20 cellular contexts compared by ENCODE assay signal in genomic region chr9:136964833-136965422, GRCh38. TPM values are rescaled to one million over a fixed set of nuclear protein-coding genes. Genes with fewer than 3 reads are reported as not detected.
DNase-seq lines count a peak whose midpoint lies in the region; ATAC-seq and TF ChIP-seq lines count a peak whose summit lies in the region.
"Had no signal": no experiment of that assay in that cellular context is flagged by ENCODE, and none has a peak within 500 bp of the region (broad histone marks: within the 10 kb centered on the region; RNA-seq: fewer than 3 reads in every experiment).

No MANE protein-coding gene starts in this region.

- peaks cover 14 to 24% of the 10 kb centered on the region in 2 donors for H3K27me3 Mint-ChIP-seq in stimulated activated naive B cell treated with anti-CD40 and anti-IgM and Interleukin-4, amounts not matched to agents 10 μg/mL and 1 μg/mL and 100 μg/mL, for 72 hours
- H3K27me3 Mint-ChIP-seq: activated naive CD4-positive, alpha-beta T cell treated with anti-CD3 and anti-CD28 coated beads, Interleukin-2, amount 50 U/mL, for 24 hours had no signal

- intact Hi-C loops in left ventricle myocardium superior (cut with micrococcal nuclease) (no loop called here), heart right ventricle (cut with DNase I) (no loop called here), transverse colon (cut with DNase I; ENCODE audit: low total_unique reads) (no loop called here), cardiac septum (cut with DNase I) (no loop called here)

- H3K36me3 ChIP-seq in heart right ventricle (no peaks in the 10 kb centered on the region), transverse colon (no peaks in the 10 kb centered on the region)
- no peaks in the 10 kb centered on the region for H3K36me3 ChIP-seq in effector memory CD4-positive, alpha-beta T cell (ENCODE audit: control insufficient read depth, insufficient read depth, low read length)
- H3K36me3 ChIP-seq: upper lobe of right lung had no signal

- in situ Hi-C loops in transverse colon (cut with MboI; ENCODE audit: low pct_ligation_motif_present in 1 of 4, low pct_unique_long_range_greater_than_20kb in 1 of 4, low sequenced_read_pairs in 3 of 4), result no loop called here

- TF ChIP-seq EP300 in transverse colon (IDR thresholded peaks at IDR 0.05; ENCODE audit: low read depth), result no peak

- TF ChIP-seq CTCF in heart right ventricle (IDR thresholded peaks at IDR 0.05) (no peak), transverse colon (IDR thresholded peaks at IDR 0.05) (no peak)

- H3K27me3 ChIP-seq in heart right ventricle (no peaks in the 10 kb centered on the region), transverse colon (peaks cover 5% of the 10 kb centered on the region)
- no peaks in the 10 kb centered on the region for H3K27me3 ChIP-seq in effector memory CD4-positive, alpha-beta T cell (replicated peaks; ENCODE audit: control insufficient read depth, insufficient read depth, low read length, poor library complexity, severe bottlenecking)
- H3K27me3 ChIP-seq: foreskin keratinocyte, upper lobe of right lung had no signal

- H3K9me3 Mint-ChIP-seq in stimulated activated naive B cell treated with anti-CD40 and anti-IgM and Interleukin-4, amounts not matched to agents 10 μg/mL and 1 μg/mL and 100 μg/mL, for 72 hours, result no peaks in the 10 kb centered on the region
- H3K9me3 Mint-ChIP-seq: activated naive CD4-positive, alpha-beta T cell treated with anti-CD3 and anti-CD28 coated beads, Interleukin-2, amount 50 U/mL, for 24 hours; activated T-cell treated with anti-CD3 and anti-CD28 coated beads, Interleukin-2, amount 50 U/mL, for 4 hours had no signal

- no peak for TF ChIP-seq POLR2A in transverse colon (IDR thresholded peaks at IDR 0.05)

- peaks cover 7 to 11% of the 10 kb centered on the region in 2 donors for H3K4me1 Mint-ChIP-seq in stimulated activated naive B cell treated with anti-CD40 and anti-IgM and Interleukin-4, amounts not matched to agents 10 μg/mL and 1 μg/mL and 100 μg/mL, for 72 hours

- no peaks in the 10 kb centered on the region for H3K36me3 Mint-ChIP-seq in stimulated activated naive B cell treated with anti-CD40 and anti-IgM and Interleukin-4, amounts not matched to agents 10 μg/mL and 1 μg/mL and 100 μg/mL, for 72 hours
- H3K36me3 Mint-ChIP-seq: activated naive CD4-positive, alpha-beta T cell treated with anti-CD3 and anti-CD28 coated beads, Interleukin-2, amount 50 U/mL, for 24 hours had no signal

- H3K9me3 ChIP-seq in heart right ventricle, result no peaks in the 10 kb centered on the region
- no peaks in the 10 kb centered on the region for H3K9me3 ChIP-seq in effector memory CD4-positive, alpha-beta T cell (ENCODE audit: control insufficient read depth, low read length)
- H3K9me3 ChIP-seq in transverse colon, result no peaks in the 10 kb centered on the region
- H3K9me3 ChIP-seq: upper lobe of right lung had no signal

- no peak overlapping the region for H3K4me3 ChIP-seq in heart right ventricle
- H3K4me3 ChIP-seq in effector memory CD4-positive, alpha-beta T cell (ENCODE audit: insufficient read depth, low read depth, low read length, poor library complexity, severe bottlenecking), result no peak overlapping the region
- no peak overlapping the region for H3K4me3 ChIP-seq in transverse colon
- H3K4me3 ChIP-seq: coronary artery, upper lobe of right lung had no signal

- DNase-seq in left ventricle myocardium superior (peak; percentile 17), heart right ventricle (no peak), transverse colon (no peak), cardiac septum (ENCODE audit: low spot score) (no peak)
- DNase-seq in effector memory CD4-positive, alpha-beta T cell, result no peak
- no peak for DNase-seq in stimulated activated naive B cell treated with anti-CD40 and anti-IgM and Interleukin-4, amounts not matched to agents 10 μg/mL and 1 μg/mL and 100 μg/mL, for 72 hours
- DNase-seq: activated CD4-positive, alpha-beta T cell treated with anti-CD3 and anti-CD28 coated beads, Interleukin-2, amount 50 U/mL, for 1 hour; activated T-cell treated with anti-CD3 and anti-CD28 coated beads, Interleukin-2, amount 50 U/mL, for 4 hours; foreskin keratinocyte; KBM-7; MV-4-11; NCI-H2029; NCI-H446 treated with DMSO at 0.1 percent for 48 hours; occipital lobe; stimulated activated naive CD4-positive, alpha-beta T cell treated with Interleukin-2 at 50 U/mL for 16 hours; upper lobe of right lung had no signal

- H3K27ac ChIP-seq in heart right ventricle (no peak overlapping the region), transverse colon (peak overlapping the region; percentile 19 to 68 (median 44))
- H3K27ac ChIP-seq in effector memory CD4-positive, alpha-beta T cell (ENCODE audit: insufficient read depth, low read length, poor library complexity, severe bottlenecking), result peak overlapping the region; percentile 18
- H3K27ac ChIP-seq: coronary artery, epithelial cell of prostate, foreskin keratinocyte, upper lobe of right lung had no signal

- ATAC-seq in left ventricle myocardium superior (no peak), heart right ventricle (no peak)
- no peak for ATAC-seq in stimulated activated naive B cell treated with anti-CD40 and anti-IgM and Interleukin-4, amounts not matched to agents 10 μg/mL and 1 μg/mL and 100 μg/mL, for 72 hours (replicated peaks)
- ATAC-seq: foreskin keratinocyte, upper lobe of right lung had no signal

- WGBS in heart right ventricle, 2 donors, result 90 to 91% methylated on average over 26 of the region's 26 CpGs
- 71 to 77% methylated on average over 11 to 26 of the region's 26 CpGs for WGBS in transverse colon (ENCODE audit: low coverage in 1 of 2), 2 donors

- no peak overlapping the region for H3K4me3 Mint-ChIP-seq in stimulated activated naive B cell treated with anti-CD40 and anti-IgM and Interleukin-4, amounts not matched to agents 10 μg/mL and 1 μg/mL and 100 μg/mL, for 72 hours

- H3K27ac Mint-ChIP-seq in stimulated activated naive B cell treated with anti-CD40 and anti-IgM and Interleukin-4, amounts not matched to agents 10 μg/mL and 1 μg/mL and 100 μg/mL, for 72 hours, result no peak overlapping the region
- H3K27ac Mint-ChIP-seq: activated naive CD4-positive, alpha-beta T cell treated with anti-CD3 and anti-CD28 coated beads, Interleukin-2, amount 50 U/mL, for 24 hours had no signal

- H3K4me1 ChIP-seq in heart right ventricle (peaks cover 3 to 48% (median 22%) of the 10 kb centered on the region in 9 donors), transverse colon (peaks cover 0 to 19% (median 10%) of the 10 kb centered on the region in 4 donors)
- H3K4me1 ChIP-seq in effector memory CD4-positive, alpha-beta T cell (ENCODE audit: control insufficient read depth, insufficient read depth, low read length, poor library complexity, severe bottlenecking), result peaks cover 49% of the 10 kb centered on the region
- H3K4me1 ChIP-seq: foreskin keratinocyte had no signal

RNA-seq across cellular contexts. Expression of gene PTGDS, which starts 12.4 kb away (rescaled TPM):
- total RNA-seq in left ventricle myocardium superior (5,424 TPM), heart right ventricle (1,000 to 10,000 TPM; 1,129 to 5,119 (median 4,014) TPM), transverse colon (10 to 100 TPM in 3 of 4 donors, 1 to 10 TPM in 1; 6.8 to 59.1 (median 17.8) TPM), cardiac septum (1,323 TPM)
- 1,000 to 10,000 TPM; 2,970 to 3,711 TPM for polyA plus RNA-seq in heart right ventricle
- total RNA-seq: foreskin keratinocyte had no signal
- polyA plus RNA-seq: foreskin keratinocyte had no signal

RNA-seq across cellular contexts. Expression of gene LCN12, which starts 12.9 kb away (rescaled TPM):
- total RNA-seq in left ventricle myocardium superior (3.6 TPM), heart right ventricle (10 to 100 TPM in 4 of 10 donors, 1 to 10 TPM in 6; 4.1 to 17.9 (median 6.8) TPM), transverse colon (10 to 100 TPM in 1 of 4 donors, 1 to 10 TPM in 3; 1.2 to 52.7 (median 5.5) TPM), cardiac septum (20.7 TPM)
- 1 to 10 TPM in 1 of 2 donors, under 1 TPM in 1; 0.74 to 8.3 TPM for polyA plus RNA-seq in heart right ventricle
- total RNA-seq: foreskin keratinocyte, mononuclear cell, occipital lobe had no signal

RNA-seq across cellular contexts. Expression of gene LCNL1, which starts 17.9 kb away (rescaled TPM):
- total RNA-seq in left ventricle myocardium superior, result 18.3 TPM
- 10 to 100 TPM in 2 of 10 donors, 1 to 10 TPM in 8; 1.4 to 10.9 (median 6.4) TPM for total RNA-seq in heart right ventricle
- 10 to 100 TPM in 1 of 2 donors, under 1 TPM in 1; 0.10 to 10.3 TPM for polyA plus RNA-seq in heart right ventricle
- total RNA-seq in transverse colon, result under 1 TPM in 2 of 4 donors, not detected in 2; 0.27 to 0.75 TPM
- 5.9 TPM for total RNA-seq in cardiac septum
- total RNA-seq: activated T-cell treated with anti-CD3 and anti-CD28 coated beads, Interleukin-2, amount 50 U/mL, for 4 hours; foreskin keratinocyte had no signal
- polyA plus RNA-seq: foreskin keratinocyte had no signal

RNA-seq across cellular contexts. Expression of gene C8G, which starts 19.9 kb away (rescaled TPM):
- total RNA-seq in left ventricle myocardium superior (2.2 TPM), heart right ventricle (10 to 100 TPM in 1 of 10 donors, 1 to 10 TPM in 9; 1.2 to 10.0 (median 2.4) TPM), transverse colon (1 to 10 TPM in 3 of 4 donors, not detected in 1; 4.3 to 7.9 (median 6.4) TPM), cardiac septum (3.4 TPM)
- 1 to 10 TPM; 2.0 to 2.1 TPM for polyA plus RNA-seq in heart right ventricle
- total RNA-seq: mononuclear cell, occipital lobe had no signal

RNA-seq across cellular contexts. Expression of gene FBXW5, which starts 20.4 kb away (rescaled TPM):
- total RNA-seq in left ventricle myocardium superior, result 162 TPM
- 100 to 1,000 TPM; 118 to 169 (median 138) TPM for total RNA-seq in heart right ventricle
- polyA plus RNA-seq in heart right ventricle, result 100 to 1,000 TPM; 177 to 215 TPM
- total RNA-seq in transverse colon, result 100 to 1,000 TPM; 294 to 820 (median 446) TPM
- 162 TPM for total RNA-seq in cardiac septum

Comparison
In these comparisons a context has a peak if more than half of its experiments do, and no peak if none do; other contexts are left out.
1. H3K27ac ChIP-seq: peak in effector memory CD4-positive, alpha-beta T cell (single experiment) and transverse colon (4 of 4); none in heart right ventricle (0 of 10).
2. RNA of gene PTGDS, which starts 12.4 kb away (total RNA-seq): 5,424 TPM in left ventricle myocardium superior (single experiment), 1,129 to 5,119 TPM in heart right ventricle and 1,323 TPM in cardiac septum (single experiment); 6.8 to 59.1 TPM in transverse colon; every median in the first group is over 10 times any median in the second.